ENCODE assay signal across 14 cellular contexts in the genomic region with DNA sequence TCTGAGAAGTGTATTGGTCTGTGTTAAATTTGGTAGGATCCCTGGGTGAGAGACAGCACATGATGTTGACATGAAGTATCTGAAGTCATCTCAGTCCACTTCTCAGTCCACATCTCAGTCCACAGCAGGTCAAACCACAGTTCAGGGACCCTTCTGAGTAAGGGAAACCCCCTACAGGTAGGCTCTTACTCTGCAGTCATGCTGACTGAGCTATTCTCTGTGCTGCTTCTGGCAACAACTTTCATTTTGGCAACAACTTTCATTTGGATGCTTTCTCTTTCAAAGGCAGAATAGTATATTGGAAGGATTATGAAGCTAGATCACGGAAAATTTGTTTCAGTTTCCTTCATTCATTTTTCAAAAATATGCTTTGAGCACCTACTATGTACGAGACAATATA.
A peak's percentile ranks its signal among the peaks of the same experiment; 100 is the strongest.
DNase-seq lines count a peak whose midpoint lies in the region; ATAC-seq and TF ChIP-seq lines count a peak whose summit lies in the region.
"Had no signal": no experiment of that assay in that cellular context is flagged by ENCODE, and none has a peak within 500 bp of the region (broad histone marks: within the 10 kb centered on the region; RNA-seq: fewer than 3 reads in every experiment).

No MANE protein-coding gene starts in this region.

- no peak overlapping the region for H3K9ac ChIP-seq in MM.1S (ENCODE audit: low read length)

- H3K9me3 ChIP-seq in MM.1S (replicated peaks; ENCODE audit: insufficient read depth, low read length), result no peaks in the 10 kb centered on the region
- no peaks in the 10 kb centered on the region for H3K9me3 ChIP-seq in naive thymus-derived CD4-positive, alpha-beta T cell (ENCODE audit: control insufficient read depth in 2 of 3, low read length in 3 of 3)

- H3K27ac Mint-ChIP-seq in stimulated activated memory B cell treated with anti-CD40 and anti-IgM and Interleukin-4, amounts not matched to agents 10 μg/mL and 1 μg/mL and 100 μg/mL, for 72 hours, result no peak overlapping the region
- H3K27ac Mint-ChIP-seq in naive thymus-derived CD4-positive, alpha-beta T cell, result no peak overlapping the region
- H3K27ac Mint-ChIP-seq: natural killer cell treated with Interleukin-12 subunit alpha and Interleukin-12 subunit beta and Interleukin-15 and Interleukin-18, amount 100 ng/mL, for 72 hours had no signal

- no peaks in the 10 kb centered on the region for H3K9me2 ChIP-seq in MM.1S (replicated peaks; ENCODE audit: insufficient read depth, low read length)

- CTCF ChIA-PET in naive thymus-derived CD4-positive, alpha-beta T cell (lab: Charles Lee), result no interaction called here

- H3K27ac ChIP-seq in MM.1S (ENCODE audit: low read length), result no peak overlapping the region
- no peak overlapping the region for H3K27ac ChIP-seq in naive thymus-derived CD4-positive, alpha-beta T cell (ENCODE audit: low read depth, low read length)
- H3K27ac ChIP-seq: RWPE1 had no signal

- H3K4me2 ChIP-seq in MM.1S (ENCODE audit: low read depth, low read length), result no peak overlapping the region

- POLR2A ChIA-PET in naive thymus-derived CD4-positive, alpha-beta T cell (lab: Charles Lee), result no interaction called here

- no peak overlapping the region for H2AFZ ChIP-seq in MM.1S (ENCODE audit: low read length)

- no peaks in the 10 kb centered on the region for H3K36me3 Mint-ChIP-seq in stimulated activated memory B cell treated with anti-CD40 and anti-IgM and Interleukin-4, amounts not matched to agents 10 μg/mL and 1 μg/mL and 100 μg/mL, for 72 hours
- no peaks in the 10 kb centered on the region for H3K36me3 Mint-ChIP-seq in naive thymus-derived CD4-positive, alpha-beta T cell
- H3K36me3 Mint-ChIP-seq: natural killer cell treated with Interleukin-12 subunit alpha and Interleukin-12 subunit beta and Interleukin-15 and Interleukin-18, amount 100 ng/mL, for 72 hours had no signal

- no peaks in the 10 kb centered on the region for H3K4me1 Mint-ChIP-seq in stimulated activated memory B cell treated with anti-CD40 and anti-IgM and Interleukin-4, amounts not matched to agents 10 μg/mL and 1 μg/mL and 100 μg/mL, for 72 hours
- no peaks in the 10 kb centered on the region for H3K4me1 Mint-ChIP-seq in naive thymus-derived CD4-positive, alpha-beta T cell

- intact Hi-C loops in naive thymus-derived CD4-positive, alpha-beta T cell (cut with micrococcal nuclease), result no loop called here

- peak; percentile 19 for TF ChIP-seq CTCF in MM.1S (IDR thresholded peaks at IDR 0.05; ENCODE audit: low read length)

- peak; percentile 79 for ATAC-seq in GM18517 (IDR thresholded peaks at IDR 0.05; ENCODE audit: unreplicated experiment)
- peak; percentile 87 for ATAC-seq in GM21367 (IDR thresholded peaks at IDR 0.05; ENCODE audit: unreplicated experiment)
- ATAC-seq in HG02943 (IDR thresholded peaks at IDR 0.05; ENCODE audit: low read depth, unreplicated experiment), result peak; percentile 62
- ATAC-seq in stimulated activated memory B cell treated with anti-CD40 and anti-IgM and Interleukin-4, amounts not matched to agents 10 μg/mL and 1 μg/mL and 100 μg/mL, for 72 hours, result no peak
- no peak for ATAC-seq in naive thymus-derived CD4-positive, alpha-beta T cell
- ATAC-seq: left colon; natural killer cell treated with Interleukin-12 subunit alpha and Interleukin-12 subunit beta and Interleukin-15 and Interleukin-18, amount 100 ng/mL, for 72 hours had no signal

- no peaks in the 10 kb centered on the region for H3F3A ChIP-seq in MM.1S (ENCODE audit: insufficient read depth, low read length)

- no peak overlapping the region for H3K4me3 Mint-ChIP-seq in stimulated activated memory B cell treated with anti-CD40 and anti-IgM and Interleukin-4, amounts not matched to agents 10 μg/mL and 1 μg/mL and 100 μg/mL, for 72 hours
- H3K4me3 Mint-ChIP-seq in naive thymus-derived CD4-positive, alpha-beta T cell, result no peak overlapping the region
- H3K4me3 Mint-ChIP-seq: natural killer cell treated with Interleukin-12 subunit alpha and Interleukin-12 subunit beta and Interleukin-15 and Interleukin-18, amount 100 ng/mL, for 72 hours had no signal

- no peaks in the 10 kb centered on the region for H4K20me1 ChIP-seq in MM.1S (ENCODE audit: insufficient read depth, low read length)

- H3K27me3 ChIP-seq in MM.1S (replicated peaks; ENCODE audit: insufficient read depth, low read length), result peaks cover 5% of the 10 kb centered on the region; the same call in 1 of the 2 replicates
- no peaks in the 10 kb centered on the region for H3K27me3 ChIP-seq in naive thymus-derived CD4-positive, alpha-beta T cell (ENCODE audit: control insufficient read depth in 2 of 2, insufficient read depth in 2 of 2, low read length in 2 of 2)

- no peaks in the 10 kb centered on the region for H3K79me2 ChIP-seq in MM.1S (ENCODE audit: low read length)

- DNase-seq in MM.1S (peak; percentile 67), dermis blood vessel endothelial cell (no peak)
- no peak for DNase-seq in activated CD4-positive, alpha-beta T cell treated with anti-CD3 and anti-CD28 coated beads, Interleukin-2, amount 50 U/mL, for 4 hours
- no peak for DNase-seq in naive thymus-derived CD4-positive, alpha-beta T cell
- DNase-seq: activated CD8-positive, alpha-beta memory T cell treated with anti-CD3 and anti-CD28 coated beads, Interleukin-2, amount 50 U/mL, for 48 hours; left colon; NCI-H2227 treated with DMSO at 0.1 percent for 48 hours; trophoblast cell had no signal

- no peaks in the 10 kb centered on the region for H3K27me3 Mint-ChIP-seq in stimulated activated memory B cell treated with anti-CD40 and anti-IgM and Interleukin-4, amounts not matched to agents 10 μg/mL and 1 μg/mL and 100 μg/mL, for 72 hours
- no peaks in the 10 kb centered on the region for H3K27me3 Mint-ChIP-seq in naive thymus-derived CD4-positive, alpha-beta T cell

- no peak overlapping the region for H3K4me3 ChIP-seq in MM.1S (ENCODE audit: low read length)
- no peak overlapping the region for H3K4me3 ChIP-seq in naive thymus-derived CD4-positive, alpha-beta T cell (ENCODE audit: low read length)

- H3K36me3 ChIP-seq in MM.1S (replicated peaks; ENCODE audit: insufficient read depth, low read length), result no peaks in the 10 kb centered on the region
- H3K36me3 ChIP-seq in naive thymus-derived CD4-positive, alpha-beta T cell (ENCODE audit: control insufficient read depth in 2 of 3, insufficient read depth in 3 of 3, low read length in 3 of 3), result no peaks in the 10 kb centered on the region

- H3K9me3 Mint-ChIP-seq in stimulated activated memory B cell treated with anti-CD40 and anti-IgM and Interleukin-4, amounts not matched to agents 10 μg/mL and 1 μg/mL and 100 μg/mL, for 72 hours, result no peaks in the 10 kb centered on the region
- peaks cover 0 to 13% (median 2%) of the 10 kb centered on the region in 11 donors for H3K9me3 Mint-ChIP-seq in naive thymus-derived CD4-positive, alpha-beta T cell
- H3K9me3 Mint-ChIP-seq: natural killer cell treated with Interleukin-12 subunit alpha and Interleukin-12 subunit beta and Interleukin-15 and Interleukin-18, amount 100 ng/mL, for 72 hours had no signal

- no peaks in the 10 kb centered on the region for H3K4me1 ChIP-seq in MM.1S (ENCODE audit: low read length)
- no peaks in the 10 kb centered on the region for H3K4me1 ChIP-seq in naive thymus-derived CD4-positive, alpha-beta T cell (ENCODE audit: control insufficient read depth in 2 of 2, insufficient read depth in 2 of 2, low read length in 2 of 2)

Comparison
In these comparisons a context has a peak if more than half of its experiments do, and no peak if none do; other contexts are left out.
1. ATAC-seq: peak in GM18517 (single experiment), GM21367 (single experiment) and HG02943 (single experiment); none in stimulated activated memory B cell treated with anti-CD40 and anti-IgM and Interleukin-4, amounts not matched to agents 10 μg/mL and 1 μg/mL and 100 μg/mL, for 72 hours (single experiment) and naive thymus-derived CD4-positive, alpha-beta T cell (single experiment).